Comparison of ENCODE assay signal across 22 cellular contexts in genomic region chr10:17768957-17769356, GRCh38. TPM values are rescaled to one million over a fixed set of nuclear protein-coding genes. Genes with fewer than 3 reads are reported as not detected.
DNase-seq lines count a peak whose midpoint lies in the region; ATAC-seq, FAIRE-seq and TF ChIP-seq lines count a peak whose summit lies in the region.
"Had no signal": no experiment of that assay in that cellular context is flagged by ENCODE, and none has a peak within 500 bp of the region (broad histone marks: within the 10 kb centered on the region; RNA-seq: fewer than 3 reads in every experiment).

No MANE protein-coding gene starts in this region.

- H2AFZ ChIP-seq in keratinocyte (ENCODE audit: control insufficient read depth, low read length), result no peak overlapping the region

- no peak for ATAC-seq in GM21723 (IDR thresholded peaks at IDR 0.05; ENCODE audit: unreplicated experiment)
- ATAC-seq: CD8-positive, alpha-beta T cell; Panc1 had no signal

- peak overlapping the region; percentile 64 for H3K27ac Mint-ChIP-seq in HFFc6
- peak overlapping the region; percentile 97 for H3K27ac Mint-ChIP-seq in dendritic cell treated with granulocyte-macrophage colony-stimulating factor and Interleukin-4, amounts not matched to agents 40 ng/mL and 50 ng/mL, for 4 days
- no peak overlapping the region for H3K27ac Mint-ChIP-seq in T-helper 2 cell treated with Interferon-gamma antibody and Interleukin-4, amounts not matched to agents 5 μg/mL and 100 μg/mL, for 36 hours
- H3K27ac Mint-ChIP-seq: activated naive CD8-positive, alpha-beta T cell; brain; CD8-positive, alpha-beta T cell had no signal

- no peak overlapping the region for H3K27ac ChIP-seq in keratinocyte (ENCODE audit: control insufficient read depth, insufficient read depth, low read length)
- H3K27ac ChIP-seq: vagina had no signal

- no peaks in the 10 kb centered on the region for H3K79me2 ChIP-seq in keratinocyte (ENCODE audit: control insufficient read depth, insufficient read depth, low read length)

- H3K9me3 Mint-ChIP-seq in HFFc6, result peaks cover 10% of the 10 kb centered on the region
- H3K9me3 Mint-ChIP-seq in dendritic cell treated with granulocyte-macrophage colony-stimulating factor and Interleukin-4, amounts not matched to agents 40 ng/mL and 50 ng/mL, for 4 days, result peaks cover 7% of the 10 kb centered on the region
- H3K9me3 Mint-ChIP-seq in T-helper 2 cell treated with Interferon-gamma antibody and Interleukin-4, amounts not matched to agents 5 μg/mL and 100 μg/mL, for 36 hours, result no peaks in the 10 kb centered on the region
- H3K9me3 Mint-ChIP-seq: brain; CD8-positive, alpha-beta T cell had no signal

- H3K4me3 Mint-ChIP-seq in HFFc6, result peak overlapping the region; percentile 0; the same call in 1 of the 2 replicates
- H3K4me3 Mint-ChIP-seq in dendritic cell treated with granulocyte-macrophage colony-stimulating factor and Interleukin-4, amounts not matched to agents 40 ng/mL and 50 ng/mL, for 4 days, result peak overlapping the region; percentile 52
- H3K4me3 Mint-ChIP-seq in T-helper 2 cell treated with Interferon-gamma antibody and Interleukin-4, amounts not matched to agents 5 μg/mL and 100 μg/mL, for 36 hours, result no peak overlapping the region
- H3K4me3 Mint-ChIP-seq: activated naive CD8-positive, alpha-beta T cell; brain; CD8-positive, alpha-beta T cell had no signal

- H3K27me3 ChIP-seq in keratinocyte (ENCODE audit: control insufficient read depth, extremely low read depth, insufficient read depth, low read length), result no peaks in the 10 kb centered on the region
- H3K27me3 ChIP-seq: vagina had no signal

- intact Hi-C loops in dendritic cell treated with granulocyte-macrophage colony-stimulating factor and Interleukin-4, amounts not matched to agents 40 ng/mL and 50 ng/mL, for 4 days (cut with micrococcal nuclease), result no loop called here

- H3K4me3 ChIP-seq in keratinocyte (ENCODE audit: control insufficient read depth in 2 of 3, extremely low read depth in 1 of 3, insufficient read depth in 2 of 3, low read depth in 1 of 3, low read length in 3 of 3), result no peak overlapping the region
- H3K4me3 ChIP-seq: vagina had no signal

- H3K9me1 ChIP-seq in keratinocyte (ENCODE audit: control insufficient read depth, extremely low read depth, insufficient read depth, low read length), result no peaks in the 10 kb centered on the region

- no peak overlapping the region for H3K9ac ChIP-seq in keratinocyte (ENCODE audit: control insufficient read depth, extremely low read depth, insufficient read depth, low read length)

- peaks cover 14% of the 10 kb centered on the region for H3K4me1 Mint-ChIP-seq in HFFc6 (ENCODE audit: low read depth)
- peaks cover 55% of the 10 kb centered on the region for H3K4me1 Mint-ChIP-seq in dendritic cell treated with granulocyte-macrophage colony-stimulating factor and Interleukin-4, amounts not matched to agents 40 ng/mL and 50 ng/mL, for 4 days (ENCODE audit: low read depth)
- H3K4me1 Mint-ChIP-seq in T-helper 2 cell treated with Interferon-gamma antibody and Interleukin-4, amounts not matched to agents 5 μg/mL and 100 μg/mL, for 36 hours (ENCODE audit: low read depth), result no peaks in the 10 kb centered on the region
- H3K4me1 Mint-ChIP-seq: brain had no signal

- H4K20me1 ChIP-seq in keratinocyte (ENCODE audit: control insufficient read depth, extremely low read depth, insufficient read depth, low read length), result no peaks in the 10 kb centered on the region

- TF ChIP-seq CTCF in HFFc6 (IDR thresholded peaks at IDR 0.05) (no peak), keratinocyte (optimal IDR thresholded peaks at IDR 0.05 in 1 of 3, IDR thresholded peaks at IDR 0.05 in 1 of 3, conservative IDR thresholded peaks at IDR 0.05 in 1 of 3; ENCODE audit: extremely low read depth in 1 of 3, insufficient read depth in 2 of 3, low read length in 3 of 3) (no peak)

- H3K36me3 ChIP-seq in keratinocyte (ENCODE audit: control insufficient read depth in 2 of 2, extremely low read depth in 1 of 2, insufficient read depth in 2 of 2, low read length in 2 of 2), result peaks cover 0 to 3% of the 10 kb centered on the region in 2 experiments
- H3K36me3 ChIP-seq: vagina had no signal

- H3K4me2 ChIP-seq in keratinocyte (ENCODE audit: control insufficient read depth, extremely low read depth, insufficient read depth, low read depth, low read length), result no peak overlapping the region

- no peaks in the 10 kb centered on the region for H3K4me1 ChIP-seq in keratinocyte (ENCODE audit: control insufficient read depth, extremely low read depth, insufficient read depth, low read length)
- H3K4me1 ChIP-seq: vagina had no signal

- no peaks in the 10 kb centered on the region for H3K9me3 ChIP-seq in keratinocyte (ENCODE audit: control insufficient read depth, low read depth, low read length)
- H3K9me3 ChIP-seq: vagina had no signal

- dilution Hi-C loops in keratinocyte (cut with MboI; ENCODE audit: extremely low pct_ligation_motif_present, low sequenced_read_pairs), result no loop called here

- FAIRE-seq in keratinocyte (lab: Jason Lieb, UNC), result peak; percentile 51

- peak; percentile 41 for DNase-seq in AG20443 (ENCODE audit: low spot score)
- peak; percentile 35 for DNase-seq in HFFc6
- DNase-seq in keratinocyte (ENCODE audit: low read depth, low spot score), result no peak
- DNase-seq in T-helper 2 cell treated with Interferon-gamma antibody and Interleukin-4, amounts not matched to agents 5 μg/mL and 100 μg/mL, for 36 hours (ENCODE audit: low spot score), result no peak
- no peak for DNase-seq in mesenteric fat pad (ENCODE audit: low spot score)
- DNase-seq in NCI-H2081 treated with DMSO at 0.1 percent for 48 hours (lab: John Stamatoyannopoulos, UW), result no peak
- DNase-seq: CD8-positive, alpha-beta T cell; cortex of kidney; glutamatergic neuron; GOT3; NCI-H1436; nucleus accumbens; retina; T1000 had no signal

- no peaks in the 10 kb centered on the region; the same call in 1 of the 2 replicates for H3K27me3 Mint-ChIP-seq in HFFc6 (ENCODE audit: insufficient read depth)
- H3K27me3 Mint-ChIP-seq in dendritic cell treated with granulocyte-macrophage colony-stimulating factor and Interleukin-4, amounts not matched to agents 40 ng/mL and 50 ng/mL, for 4 days, result no peaks in the 10 kb centered on the region
- peaks cover 4% of the 10 kb centered on the region for H3K27me3 Mint-ChIP-seq in T-helper 2 cell treated with Interferon-gamma antibody and Interleukin-4, amounts not matched to agents 5 μg/mL and 100 μg/mL, for 36 hours (ENCODE audit: low read depth)

- H3K36me3 Mint-ChIP-seq in HFFc6 (ENCODE audit: low read depth), result peaks cover 13% of the 10 kb centered on the region
- peaks cover 29% of the 10 kb centered on the region for H3K36me3 Mint-ChIP-seq in dendritic cell treated with granulocyte-macrophage colony-stimulating factor and Interleukin-4, amounts not matched to agents 40 ng/mL and 50 ng/mL, for 4 days (ENCODE audit: low read depth)
- H3K36me3 Mint-ChIP-seq in T-helper 2 cell treated with Interferon-gamma antibody and Interleukin-4, amounts not matched to agents 5 μg/mL and 100 μg/mL, for 36 hours (ENCODE audit: low read depth), result no peaks in the 10 kb centered on the region
- H3K36me3 Mint-ChIP-seq: brain; CD8-positive, alpha-beta T cell had no signal

RNA-seq across cellular contexts. Expression of gene TMEM236, which starts 17.0 kb away (rescaled TPM):
- total RNA-seq in HFFc6 (2021; fragmentation: NEBNext Ultra II Directional; extraction: Animal tissue kit (Norgen Biotek cat#: 25700)), result under 1 TPM; 0.07 to 0.20 (median 0.09) TPM
- polyA plus RNA-seq in keratinocyte, result 0.05 to 0.13 TPM (median 0.12 TPM) in 3 replicates
- polyA plus RNA-seq in keratinocyte (2011; ENCODE audit: low read depth), result 0.25 TPM
- 0.03 and 0.04 TPM in 2 replicates for polyA plus RNA-seq in keratinocyte (2011; cell fraction: cytosol; rRNA removed)
- polyA plus RNA-seq in keratinocyte (2011; cell fraction: nucleus; rRNA removed), result 0.62 and 0.75 TPM in 2 replicates
- 0.05 and 0.37 TPM in 2 replicates for polyA plus RNA-seq in keratinocyte (2012; ENCODE audit: low replicate concordance)
- polyA minus RNA-seq in keratinocyte, result 0.16 to 0.43 TPM in 2 of 3 replicates, not detected in the other
- not detected for polyA minus RNA-seq in keratinocyte (2011; cell fraction: cytosol; rRNA and poly(A)+ RNA removed)
- polyA minus RNA-seq in keratinocyte (2011; cell fraction: nucleus; rRNA and poly(A)+ RNA removed), result 0.32 and 1.2 TPM in 2 replicates
- total RNA-seq in mesenteric fat pad, result 3.0 TPM
- total RNA-seq: CD8-positive, alpha-beta T cell; vagina had no signal

RNA-seq across cellular contexts. Expression of gene MRC1, which starts 40.2 kb away (rescaled TPM):
- total RNA-seq in HFFc6 (2021; fragmentation: NEBNext Ultra II Directional; extraction: Animal tissue kit (Norgen Biotek cat#: 25700)), result under 1 TPM in 2 of 6 experiments, not detected in 4; 0.02 to 0.06 TPM
- polyA plus RNA-seq in keratinocyte, result 0.01 TPM in 3 replicates
- 0.12 TPM for polyA plus RNA-seq in keratinocyte (2011; ENCODE audit: low read depth)
- 0.01 TPM in 1 of 2 replicates, not detected in the other for polyA plus RNA-seq in keratinocyte (2011; cell fraction: cytosol; rRNA removed)
- not detected in 2 replicates for polyA plus RNA-seq in keratinocyte (2011; cell fraction: nucleus; rRNA removed)
- polyA plus RNA-seq in keratinocyte (2012; ENCODE audit: low replicate concordance), result 0.04 TPM in 1 of 2 replicates, not detected in the other
- polyA minus RNA-seq in keratinocyte, result not detected in 3 replicates
- polyA minus RNA-seq in keratinocyte (2011; cell fraction: cytosol; rRNA and poly(A)+ RNA removed), result not detected
- not detected in 2 replicates for polyA minus RNA-seq in keratinocyte (2011; cell fraction: nucleus; rRNA and poly(A)+ RNA removed)
- 267 TPM for total RNA-seq in mesenteric fat pad
- total RNA-seq: CD8-positive, alpha-beta T cell; epithelial cell of proximal tubule; LHCN-M2 had no signal

Comparison
In these comparisons a context has a peak if more than half of its experiments do, and no peak if none do; other contexts are left out.
1. DNase-seq: peak in AG20443 (single experiment) and HFFc6 (single experiment); none in keratinocyte (single experiment), T-helper 2 cell treated with Interferon-gamma antibody and Interleukin-4, amounts not matched to agents 5 μg/mL and 100 μg/mL, for 36 hours (single experiment), mesenteric fat pad (single experiment) and NCI-H2081 treated with DMSO at 0.1 percent for 48 hours (single experiment).
2. RNA of gene MRC1, which starts 40.2 kb away (total RNA-seq): 267 TPM in mesenteric fat pad (single experiment); 0.02 to 0.06 TPM in HFFc6; every median in the first group is over 100 times any median in the second.